ENCODE assay signal across 22 cellular contexts in genomic region chr17:33124185-33124584, GRCh38.
A peak's percentile ranks its signal among the peaks of the same experiment; 100 is the strongest.
DNase-seq lines count a peak whose midpoint lies in the region; ATAC-seq and TF ChIP-seq lines count a peak whose summit lies in the region.
"Had no signal": no experiment of that assay in that cellular context is flagged by ENCODE, and none has a peak within 500 bp of the region (broad histone marks: within the 10 kb centered on the region; RNA-seq: fewer than 3 reads in every experiment).

No MANE protein-coding gene starts in this region.

- H3K36me3 ChIP-seq in SK-N-SH (replicated peaks in 1 of 2; ENCODE audit: control insufficient read depth in 1 of 2, insufficient read depth in 2 of 2, low read length in 1 of 2), result no peaks in the 10 kb centered on the region
- H3K36me3 ChIP-seq: BE2C, BLaER1 had no signal

- no peaks in the 10 kb centered on the region for H3K79me2 ChIP-seq in SK-N-SH (ENCODE audit: insufficient read depth)

- H3K9ac ChIP-seq in SK-N-SH, result no peak overlapping the region
- H3K9ac ChIP-seq: BLaER1 had no signal

- no peaks in the 10 kb centered on the region for H3F3A ChIP-seq in SK-N-SH (replicated peaks; ENCODE audit: insufficient read depth)

- no peaks in the 10 kb centered on the region for H4K20me1 ChIP-seq in SK-N-SH (ENCODE audit: insufficient read depth)
- H4K20me1 ChIP-seq: BLaER1 had no signal

- DNase-seq in DMS79 treated with DMSO at 0.1 percent for 48 hours (lab: John Stamatoyannopoulos, UW) (peak; percentile 57), DMS79 (lab: John Stamatoyannopoulos, UW) (no peak), SK-N-SH (peak; percentile 60), SK-N-DZ (ENCODE audit: low spot score) (peak; percentile 76), T-helper 17 cell (no peak), RWPE1 (ENCODE audit: low spot score) (no peak)
- DNase-seq: BE2C; C1 segment of cervical spinal cord; CD4-positive, alpha-beta memory T cell; CD4-positive, CD25-positive, alpha-beta regulatory T cell; CD8-positive, alpha-beta memory T cell; COR-L47; DMS 273 treated with DMSO at 0.1 percent for 48 hours; DMS53; DND-41; EL; GDM1 had no signal

- H2AFZ ChIP-seq in SK-N-SH (ENCODE audit: low read depth), result no peak overlapping the region

- POLR2A ChIA-PET in SK-N-SH (lab: Yijun Ruan, JAX), result no interaction called here
- POLR2A ChIA-PET in RWPE1 (lab: Yijun Ruan, JAX; ENCODE audit: low non-redundant PET), result no interaction called here

- H3K9me3 ChIP-seq in SK-N-SH (no peaks in the 10 kb centered on the region), T-helper 17 cell (ENCODE audit: control insufficient read depth, low read length, poor library complexity, severe bottlenecking) (no peaks in the 10 kb centered on the region)
- H3K9me3 ChIP-seq: BE2C, BLaER1 had no signal

- no peak; the same call in 1 of the 2 replicates for TF ChIP-seq RAD21 in SK-N-SH (IDR thresholded peaks at IDR 0.05; ENCODE audit: low read length)

- H3K4me1 ChIP-seq in SK-N-SH (ENCODE audit: control insufficient read depth in 1 of 2, insufficient read depth in 2 of 2, low read depth in 1 of 2, low read length in 1 of 2), result peaks cover 0 to 22% of the 10 kb centered on the region in 2 experiments; a peak in 2 of 4 replicates
- H3K4me1 ChIP-seq: BE2C had no signal

- H3K9me2 ChIP-seq in SK-N-SH, result no peaks in the 10 kb centered on the region

- H3K27ac ChIP-seq in SK-N-SH (ENCODE audit: low read depth in 2 of 2, low read length in 1 of 2) (no peak overlapping the region), RWPE1 (no peak overlapping the region)
- H3K27ac ChIP-seq: 22Rv1, BLaER1 had no signal

- H3K4me3 Mint-ChIP-seq in T-helper 17 cell, result no peak overlapping the region
- H3K4me3 Mint-ChIP-seq: CD14-positive monocyte; CD4-positive, alpha-beta memory T cell; CD4-positive, CD25-positive, alpha-beta regulatory T cell; CD8-positive, alpha-beta memory T cell had no signal

- ATAC-seq in SK-N-SH treated with all-trans-retinoic acid at 6 μM for 48 hours, result no peak
- ATAC-seq in T-helper 17 cell, result no peak
- ATAC-seq: GM12878 had no signal

- H3K4me3 ChIP-seq in SK-N-SH (ENCODE audit: low read depth in 2 of 2, low read length in 1 of 2), result no peak overlapping the region
- H3K4me3 ChIP-seq: BLaER1, GM12878 had no signal

- H3K27ac Mint-ChIP-seq in T-helper 17 cell, result no peak overlapping the region
- H3K27ac Mint-ChIP-seq: CD4-positive, alpha-beta memory T cell; CD4-positive, CD25-positive, alpha-beta regulatory T cell; CD8-positive, alpha-beta memory T cell had no signal

- H3K27me3 ChIP-seq in SK-N-SH (ENCODE audit: insufficient read depth), result peaks cover 7% of the 10 kb centered on the region; the same call in 1 of the 2 replicates
- H3K27me3 ChIP-seq: BLaER1 had no signal

- H3K36me3 Mint-ChIP-seq in T-helper 17 cell (ENCODE audit: low read depth), result no peaks in the 10 kb centered on the region
- H3K36me3 Mint-ChIP-seq: CD14-positive monocyte; CD4-positive, alpha-beta memory T cell; CD4-positive, CD25-positive, alpha-beta regulatory T cell; CD8-positive, alpha-beta memory T cell had no signal

- peak in 1 of 2 experiments; percentile 45; a peak in 1 of 4 replicates for TF ChIP-seq EP300 in SK-N-SH (IDR thresholded peaks at IDR 0.05; ENCODE audit: borderline replicate concordance in 1 of 2, low read depth in 1 of 2, low read length in 1 of 2)

- no peaks in the 10 kb centered on the region for H3K4me1 Mint-ChIP-seq in T-helper 17 cell
- H3K4me1 Mint-ChIP-seq: CD4-positive, alpha-beta memory T cell; CD4-positive, CD25-positive, alpha-beta regulatory T cell; CD8-positive, alpha-beta memory T cell had no signal

- CTCF ChIA-PET in SK-N-SH (lab: Yijun Ruan, JAX), result no interaction called here
- CTCF ChIA-PET in RWPE1 (lab: Yijun Ruan, JAX), result interaction anchor here (0.7 kb wide), 1 partner anchor 43 kb away, joined by 3 read pairs; no protein-coding TSS in a partner anchor

- H3K4me2 ChIP-seq in SK-N-SH, result no peak overlapping the region
- H3K4me2 ChIP-seq: BLaER1 had no signal

- TF ChIP-seq CTCF in SK-N-SH (IDR thresholded peaks at IDR 0.05) (no peak), RWPE1 (conservative IDR thresholded peaks at IDR 0.05; ENCODE audit: low read depth) (no peak)

- peaks cover 66% of the 10 kb centered on the region for H3K27me3 Mint-ChIP-seq in T-helper 17 cell

TF ChIP-seq in SK-N-SH, 30 proteins besides CTCF, POLR2A, EP300 and RAD21:
- TF ChIP-seq SMC3 (IDR thresholded peaks at IDR 0.05; ENCODE audit: low read depth, low read length) (no peak), GATA2 (CRISPR knock-in tag; IDR thresholded peaks at IDR 0.05) (peak; percentile 69), RCOR1 (IDR thresholded peaks at IDR 0.05; ENCODE audit: low read length) (0 out of 2 replicates have a peak, but pooled peaks have one; percentile 30), ELF1 (IDR thresholded peaks at IDR 0.05) (no peak)

TF ChIP-seq in SK-N-SH treated with all-trans-retinoic acid at 6 μM for 48 hours, 23 proteins besides CTCF, POLR2A, EP300 and RAD21:
- TF ChIP-seq OSR1 (CRISPR knock-in tag; IDR thresholded peaks at IDR 0.05) (no peak), GLIS3 (CRISPR knock-in tag; IDR thresholded peaks at IDR 0.05) (no peak), ARNTL (CRISPR knock-in tag; IDR thresholded peaks at IDR 0.05; ENCODE audit: borderline replicate concordance, low read depth) (no peak), ZNF8 (CRISPR knock-in tag; IDR thresholded peaks at IDR 0.05) (no peak), ZNF565 (CRISPR knock-in tag; conservative IDR thresholded peaks at IDR 0.05; ENCODE audit: low read depth) (no peak), CREB5 (CRISPR knock-in tag; IDR thresholded peaks at IDR 0.05; ENCODE audit: low read depth) (no peak), PPARA (CRISPR knock-in tag; IDR thresholded peaks at IDR 0.05; ENCODE audit: borderline replicate concordance) (no peak), ZFP3 (CRISPR knock-in tag; IDR thresholded peaks at IDR 0.05) (no peak), RARB (CRISPR knock-in tag; IDR thresholded peaks at IDR 0.05) (no peak), ZC3H10 (CRISPR knock-in tag; IDR thresholded peaks at IDR 0.05) (no peak), ESRRG (CRISPR knock-in tag; IDR thresholded peaks at IDR 0.05) (no peak), ZNF70 (CRISPR knock-in tag; IDR thresholded peaks at IDR 0.05) (no peak)

Comparison
In these comparisons a context has a peak if more than half of its experiments do, and no peak if none do; other contexts are left out.
1. DNase-seq: peak in DMS79 treated with DMSO at 0.1 percent for 48 hours (single experiment), SK-N-SH (single experiment) and SK-N-DZ (single experiment); none in DMS79 (single experiment), T-helper 17 cell (0 of 3) and RWPE1 (single experiment).